In genomic region chr6:30907758-30908591, GRCh38 we compare ENCODE assay signal across 1 cellular context.
TF ChIP-seq lines count a peak whose summit lies in the region.

GTF2H4 (plus strand) TSS chr6:30908207.

TF ChIP-seq in K562, 482 proteins besides CTCF, POLR2A, EP300 and RAD21 (continued from another document and continues in another):
- no peak for TF ChIP-seq E4F1 (CRISPR knock-in tag; IDR thresholded peaks at IDR 0.05; ENCODE audit: borderline replicate concordance)
- no peak for TF ChIP-seq MED1 (CRISPR knock-in tag; IDR thresholded peaks at IDR 0.05; ENCODE audit: borderline replicate concordance)
- no peak for TF ChIP-seq ZNF398 (CRISPR knock-in tag; IDR thresholded peaks at IDR 0.05)
- no peak for TF ChIP-seq ZFP30 (CRISPR knock-in tag; IDR thresholded peaks at IDR 0.05; ENCODE audit: borderline replicate concordance)
- TF ChIP-seq WHSC1 (IDR thresholded peaks at IDR 0.05; ENCODE audit: low read length): no peak
- TF ChIP-seq GTF2B (IDR thresholded peaks at IDR 0.05; ENCODE audit: extremely low read depth, insufficient read length): no peak
- 0 out of 2 replicates have a peak, but pooled peaks have one; percentile 14 for TF ChIP-seq THAP7 (CRISPR knock-in tag; IDR thresholded peaks at IDR 0.05)
- no peak for TF ChIP-seq CEBPG (CRISPR knock-in tag; IDR thresholded peaks at IDR 0.05)
- TF ChIP-seq CEBPG (tag; conservative IDR thresholded peaks at IDR 0.05 in 1 of 2, IDR thresholded peaks at IDR 0.05 in 1 of 2): no peak; a peak in 1 of 4 replicates
- peak; percentile 94 for TF ChIP-seq MTA3 (IDR thresholded peaks at IDR 0.05; ENCODE audit: borderline replicate concordance)
- TF ChIP-seq HDAC1 (IDR thresholded peaks at IDR 0.05): peak; percentile 59 to 88; a peak in 2 of 4 replicates
- TF ChIP-seq TAF1 (IDR thresholded peaks at IDR 0.05; ENCODE audit: control insufficient read depth, extremely low read depth, insufficient read depth, low read length, severe bottlenecking): peak; percentile 25
- no peak for TF ChIP-seq SAP30 (IDR thresholded peaks at IDR 0.05; ENCODE audit: borderline replicate concordance, insufficient read depth, low read depth, low read length, poor library complexity, severe bottlenecking)
- TF ChIP-seq DNMT1 (IDR thresholded peaks at IDR 0.05): peak; percentile 59; the same call in 1 of the 2 replicates
- no peak for TF ChIP-seq CLOCK (CRISPR knock-in tag; IDR thresholded peaks at IDR 0.05; ENCODE audit: borderline replicate concordance)
- TF ChIP-seq EHMT2 (IDR thresholded peaks at IDR 0.05): 0 out of 2 replicates have a peak, but pooled peaks have one; percentile 23
- TF ChIP-seq NCOA4 (IDR thresholded peaks at IDR 0.05; ENCODE audit: partially characterized antibody): no peak
- peak in 1 of 2 experiments; percentile 34; a peak in 1 of 4 replicates for TF ChIP-seq ZNF318 (IDR thresholded peaks at IDR 0.05; ENCODE audit: borderline replicate concordance in 1 of 2, low read depth in 1 of 2)
- peak; percentile 97 for TF ChIP-seq RB1 (IDR thresholded peaks at IDR 0.05; ENCODE audit: low read depth)
- TF ChIP-seq KAT8 (IDR thresholded peaks at IDR 0.05; ENCODE audit: low read depth): no peak
- peak; percentile 37 for TF ChIP-seq POLR2B (IDR thresholded peaks at IDR 0.05; ENCODE audit: low read depth, partially characterized antibody)
- no peak for TF ChIP-seq ZNF121 (CRISPR knock-in tag; conservative IDR thresholded peaks at IDR 0.05)
- no peak for TF ChIP-seq MBD1 (CRISPR knock-in tag; IDR thresholded peaks at IDR 0.05)
- peak; percentile 65 for TF ChIP-seq NUFIP1 (IDR thresholded peaks at IDR 0.05; ENCODE audit: partially characterized antibody)
- no peak for TF ChIP-seq HNRNPK (IDR thresholded peaks at IDR 0.05; ENCODE audit: low read depth, low read length, poor library complexity, severe bottlenecking)
- TF ChIP-seq ARNT (IDR thresholded peaks at IDR 0.05): peak; percentile 83 to 93; a peak in 2 of 4 replicates
- TF ChIP-seq ADNP (tag; IDR thresholded peaks at IDR 0.05): peak; percentile 100
- no peak for TF ChIP-seq RBM15 (IDR thresholded peaks at IDR 0.05; ENCODE audit: insufficient read depth, low read length)
- peak; percentile 81 for TF ChIP-seq ZBTB12 (CRISPR knock-in tag; IDR thresholded peaks at IDR 0.05)
- TF ChIP-seq ZNF124 (CRISPR knock-in tag; IDR thresholded peaks at IDR 0.05): no peak
- TF ChIP-seq ZNF239 (CRISPR knock-in tag; IDR thresholded peaks at IDR 0.05): peak; percentile 60; the same call in 1 of the 2 replicates
- TF ChIP-seq KLF10 (CRISPR knock-in tag; IDR thresholded peaks at IDR 0.05): no peak
- peak; percentile 95 for TF ChIP-seq SIN3B (IDR thresholded peaks at IDR 0.05; ENCODE audit: low read depth)
- TF ChIP-seq NR4A1 (CRISPR knock-in tag; IDR thresholded peaks at IDR 0.05): peak; percentile 72; the same call in 1 of the 2 replicates
- peak; percentile 94 for TF ChIP-seq NR4A1 (tag; IDR thresholded peaks at IDR 0.05)
- no peak for TF ChIP-seq NCOA6 (IDR thresholded peaks at IDR 0.05)
- TF ChIP-seq ESRRB (CRISPR knock-in tag; IDR thresholded peaks at IDR 0.05; ENCODE audit: borderline replicate concordance): no peak
- 0 out of 2 replicates have a peak, but pooled peaks have one; percentile 6 for TF ChIP-seq ZNF316 (IDR thresholded peaks at IDR 0.05)
- peak; percentile 90 for TF ChIP-seq ZBTB17 (CRISPR knock-in tag; IDR thresholded peaks at IDR 0.05)
- no peak for TF ChIP-seq MAFG (tag; conservative IDR thresholded peaks at IDR 0.05)
- TF ChIP-seq KLF1 (tag; IDR thresholded peaks at IDR 0.05): peak; percentile 27
- TF ChIP-seq, protein P1, sequence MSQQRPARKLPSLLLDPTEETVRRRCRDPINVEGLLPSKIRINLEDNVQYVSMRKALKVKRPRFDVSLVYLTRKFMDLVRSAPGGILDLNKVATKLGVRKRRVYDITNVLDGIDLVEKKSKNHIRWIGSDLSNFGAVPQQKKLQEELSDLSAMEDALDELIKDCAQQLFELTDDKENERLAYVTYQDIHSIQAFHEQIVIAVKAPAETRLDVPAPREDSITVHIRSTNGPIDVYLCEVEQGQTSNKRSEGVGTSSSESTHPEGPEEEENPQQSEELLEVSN (IDR thresholded peaks at IDR 0.05; ENCODE audit: borderline replicate concordance in 1 of 2, extremely low read depth in 1 of 2, insufficient read depth in 1 of 2, insufficient read length in 1 of 2, low read depth in 1 of 2, low read length in 1 of 2, poor library complexity in 1 of 2, severe bottlenecking in 1 of 2): peak; percentile 47 to 72
- TF ChIP-seq SRSF7 (optimal IDR thresholded peaks at IDR 0.05; ENCODE audit: low read depth, low read length): no peak
